In the genomic region with DNA sequence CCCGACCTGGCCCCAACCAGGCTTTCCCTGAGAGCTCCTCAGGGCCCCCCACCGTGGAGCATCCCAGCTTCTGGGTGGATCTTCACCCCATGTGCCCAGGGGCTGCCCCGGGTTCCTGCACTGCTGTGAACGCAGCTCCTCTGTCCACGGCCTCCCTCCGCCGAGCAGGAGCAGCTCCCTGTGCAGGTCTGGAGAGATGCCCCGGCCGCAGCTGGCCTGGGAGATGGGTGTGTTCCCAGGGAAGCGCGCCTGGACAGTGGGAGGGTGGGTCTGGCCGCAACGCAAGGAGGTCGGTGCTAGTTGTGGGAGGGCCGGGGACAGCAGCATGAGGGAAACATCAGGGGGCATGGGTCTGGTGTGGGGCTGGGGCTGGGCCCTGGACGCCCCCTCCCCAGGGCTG, we compare ENCODE assay signal across 17 cellular contexts.
DNase-seq lines count a peak whose midpoint lies in the region; ATAC-seq and TF ChIP-seq lines count a peak whose summit lies in the region.
"Had no signal": no experiment of that assay in that cellular context is flagged by ENCODE, and none has a peak within 500 bp of the region (broad histone marks: within the 10 kb centered on the region; RNA-seq: fewer than 3 reads in every experiment).

No MANE protein-coding gene starts in this region.

- DNase-seq in ascending aorta (ENCODE audit: low spot score in 2 of 2) (no peak), neuronal stem cell (ENCODE audit: low spot score) (no peak), testis (peak; percentile 68), germinal center (ENCODE audit: low spot score) (no peak), Karpas-422 (no peak)
- DNase-seq in activated T-cell treated with anti-CD3 and anti-CD28 coated beads, Interleukin-2, amount 50 U/mL, for 4 hours = no peak
- DNase-seq: C1 segment of cervical spinal cord, DMS 273 treated with DMSO at 0.1 percent for 48 hours, GF-D8, GOT3, NCI-H187 treated with DMSO at 0.1 percent for 48 hours, NCI-H2171, NCI-H446, OCI-M1, RPMI8226 had no signal

- peak overlapping the region; percentile 6 for H3K14ac ChIP-seq in neuronal stem cell (ENCODE audit: low read length)

- H3K9me3 ChIP-seq in ascending aorta = no peaks in the 10 kb centered on the region
- no peaks in the 10 kb centered on the region for H3K9me3 ChIP-seq in gastroesophageal sphincter
- H3K9me3 ChIP-seq in neuronal stem cell (replicated peaks in 1 of 2; ENCODE audit: control insufficient read depth in 2 of 2, insufficient read depth in 1 of 2, low read depth in 1 of 2, low read length in 2 of 2) = no peaks in the 10 kb centered on the region
- no peaks in the 10 kb centered on the region for H3K9me3 ChIP-seq in testis
- H3K9me3 ChIP-seq in Karpas-422 (ENCODE audit: low read length) = no peaks in the 10 kb centered on the region

- H2BK120ac ChIP-seq in neuronal stem cell (ENCODE audit: low read depth, low read length) = peak overlapping the region; percentile 83

- peak overlapping the region; percentile 93 for H3K4ac ChIP-seq in neuronal stem cell (ENCODE audit: low read length)

- H3K27ac ChIP-seq in ascending aorta = peak overlapping the region; percentile 92 to 96
- H3K27ac ChIP-seq in gastroesophageal sphincter = peak overlapping the region in 3 of 4 donors; percentile 93 to 97 (median 96)
- no peak overlapping the region for H3K27ac ChIP-seq in neuronal stem cell (replicated peaks; ENCODE audit: low read length)
- no peak overlapping the region for H3K27ac ChIP-seq in testis
- H3K27ac ChIP-seq in Karpas-422 (ENCODE audit: low read length) = no peak overlapping the region

- no peak overlapping the region for H3K4me2 ChIP-seq in neuronal stem cell (ENCODE audit: insufficient read depth, low read length, poor library complexity, severe bottlenecking)
- no peak overlapping the region for H3K4me2 ChIP-seq in Karpas-422 (ENCODE audit: low read depth, low read length, poor library complexity, severe bottlenecking)

- H4K8ac ChIP-seq in neuronal stem cell (ENCODE audit: low read depth, low read length) = no peak overlapping the region

- H3K79me2 ChIP-seq in Karpas-422 (ENCODE audit: low read length) = no peaks in the 10 kb centered on the region

- peak overlapping the region; percentile 99 for H3K18ac ChIP-seq in neuronal stem cell (ENCODE audit: low read length)

- peaks cover 28 to 52% of the 10 kb centered on the region in 2 donors for H3K4me1 ChIP-seq in ascending aorta
- peaks cover 5 to 88% (median 58%) of the 10 kb centered on the region in 3 donors for H3K4me1 ChIP-seq in gastroesophageal sphincter
- H3K4me1 ChIP-seq in neuronal stem cell (ENCODE audit: control insufficient read depth in 2 of 2, insufficient read depth in 1 of 2, low read depth in 1 of 2, low read length in 2 of 2) = peaks cover 47 to 78% of the 10 kb centered on the region in 2 donors
- H3K4me1 ChIP-seq in testis = peaks cover 56% of the 10 kb centered on the region
- H3K4me1 ChIP-seq in Karpas-422 (ENCODE audit: low read length) = no peaks in the 10 kb centered on the region

- H3K79me1 ChIP-seq in neuronal stem cell (ENCODE audit: low read depth, low read length) = peaks cover 2% of the 10 kb centered on the region

- no peak overlapping the region for H3K4me3 Mint-ChIP-seq in activated T-cell treated with anti-CD3 and anti-CD28 coated beads, Interleukin-2, amount 50 U/mL, for 4 hours

- no peaks in the 10 kb centered on the region for H3K9me2 ChIP-seq in Karpas-422 (replicated peaks; ENCODE audit: insufficient read depth, low read length)

- TF ChIP-seq CTCF in ascending aorta (IDR thresholded peaks at IDR 0.05) (no peak), gastroesophageal sphincter (IDR thresholded peaks at IDR 0.05) (no peak), testis (IDR thresholded peaks at IDR 0.05) (no peak)

- no peak overlapping the region for H3K23ac ChIP-seq in neuronal stem cell (ENCODE audit: low read depth, low read length, poor library complexity)

- H3K27me3 ChIP-seq in ascending aorta = no peaks in the 10 kb centered on the region
- no peaks in the 10 kb centered on the region for H3K27me3 ChIP-seq in gastroesophageal sphincter
- peaks cover 0 to 8% (median 3%) of the 10 kb centered on the region in 3 experiments for H3K27me3 ChIP-seq in neuronal stem cell (ENCODE audit: control insufficient read depth in 3 of 3, insufficient read depth in 3 of 3, low read depth in 1 of 3, low read length in 3 of 3)
- no peaks in the 10 kb centered on the region for H3K27me3 ChIP-seq in testis
- H3K27me3 ChIP-seq in Karpas-422 (ENCODE audit: low read length) = no peaks in the 10 kb centered on the region

- H3K4me3 ChIP-seq in ascending aorta = no peak overlapping the region
- no peak overlapping the region for H3K4me3 ChIP-seq in gastroesophageal sphincter
- no peak overlapping the region for H3K4me3 ChIP-seq in neuronal stem cell (ENCODE audit: low read length in 2 of 2)
- H3K4me3 ChIP-seq in testis = no peak overlapping the region
- H3K4me3 ChIP-seq in Karpas-422 (ENCODE audit: low read length) = no peak overlapping the region

- no peak overlapping the region for H2AFZ ChIP-seq in neuronal stem cell (ENCODE audit: low read length)
- no peak overlapping the region for H2AFZ ChIP-seq in Karpas-422 (ENCODE audit: low read length)

- peak overlapping the region; percentile 100 for H2AK5ac ChIP-seq in neuronal stem cell (ENCODE audit: low read depth, low read length)

- intact Hi-C loops in ascending aorta (cut with DNase I) (no loop called here), testis (cut with DNase I; ENCODE audit: low total_unique reads) (no loop called here)

- H2BK5ac ChIP-seq in neuronal stem cell (ENCODE audit: low read length) = peak overlapping the region; percentile 99

- no peaks in the 10 kb centered on the region for H3K27me3 Mint-ChIP-seq in activated T-cell treated with anti-CD3 and anti-CD28 coated beads, Interleukin-2, amount 50 U/mL, for 4 hours (ENCODE audit: low read depth)

- 20 to 80% methylated on average over 1 of the region's 16 CpGs for WGBS in gastroesophageal sphincter (ENCODE audit: low coverage in 1 of 2), 2 donors
- no CpG with 5 or more reads among the region's 16 CpGs for WGBS in neuronal stem cell (ENCODE audit: extremely low coverage in 2 of 2, insufficient read length in 2 of 2, insufficient replicate concordance in 1 of 2), 2 donors
- 66 to 81% methylated on average over 6 to 13 of the region's 16 CpGs for WGBS in testis, 2 donors

- TF ChIP-seq EP300 in gastroesophageal sphincter (IDR thresholded peaks at IDR 0.05) = no peak

- H3K36me3 ChIP-seq in ascending aorta (no peaks in the 10 kb centered on the region), gastroesophageal sphincter (no peaks in the 10 kb centered on the region), neuronal stem cell (replicated peaks in 1 of 2; ENCODE audit: control insufficient read depth in 2 of 2, insufficient read depth in 2 of 2, low read length in 2 of 2) (no peaks in the 10 kb centered on the region), testis (ENCODE audit: low read depth, missing control alignments) (no peaks in the 10 kb centered on the region), Karpas-422 (ENCODE audit: insufficient read depth, low read length) (no peaks in the 10 kb centered on the region)

- H2BK15ac ChIP-seq in neuronal stem cell (ENCODE audit: low read length) = peak overlapping the region; percentile 99

- H4K91ac ChIP-seq in neuronal stem cell (ENCODE audit: low read depth, low read length, poor library complexity) = peak overlapping the region; percentile 30

- peaks cover 6% of the 10 kb centered on the region for H3K4me1 Mint-ChIP-seq in activated T-cell treated with anti-CD3 and anti-CD28 coated beads, Interleukin-2, amount 50 U/mL, for 4 hours (ENCODE audit: low read depth)

- ATAC-seq in gastroesophageal sphincter = no peak
- ATAC-seq in GM19452 (IDR thresholded peaks at IDR 0.05; ENCODE audit: unreplicated experiment) = no peak
- ATAC-seq in activated T-cell treated with anti-CD3 and anti-CD28 coated beads, Interleukin-2, amount 50 U/mL, for 4 hours = no peak

- H4K20me1 ChIP-seq in Karpas-422 (ENCODE audit: insufficient read depth, low read depth, low read length) = no peaks in the 10 kb centered on the region

- H3K9ac ChIP-seq in neuronal stem cell (ENCODE audit: low read depth, low read length, poor library complexity) = no peak overlapping the region
- no peak overlapping the region for H3K9ac ChIP-seq in Karpas-422 (ENCODE audit: low read length)

- H3K9me3 Mint-ChIP-seq in activated T-cell treated with anti-CD3 and anti-CD28 coated beads, Interleukin-2, amount 50 U/mL, for 4 hours = no peaks in the 10 kb centered on the region

- peak overlapping the region; percentile 46 for H2BK12ac ChIP-seq in neuronal stem cell (ENCODE audit: low read length)

- no peak for TF ChIP-seq POLR2A in gastroesophageal sphincter (IDR thresholded peaks at IDR 0.05)
- TF ChIP-seq POLR2A in testis (IDR thresholded peaks at IDR 0.05) = no peak

- no peaks in the 10 kb centered on the region for H3K36me3 Mint-ChIP-seq in activated T-cell treated with anti-CD3 and anti-CD28 coated beads, Interleukin-2, amount 50 U/mL, for 4 hours (ENCODE audit: insufficient read depth)

Comparison
In these comparisons a context has a peak if more than half of its experiments do, and no peak if none do; other contexts are left out.
1. H3K27ac ChIP-seq: peak in ascending aorta (2 of 2) and gastroesophageal sphincter (3 of 4); none in neuronal stem cell (single experiment), testis (0 of 2) and Karpas-422 (single experiment).